Comparison of ENCODE assay signal across 1 cellular context in genomic region chr2:213627054-213627710, GRCh38.
TF ChIP-seq lines count a peak whose summit lies in the region.

No MANE protein-coding gene starts in this region.

TF ChIP-seq in GM12878, 131 proteins besides CTCF, POLR2A, EP300 and RAD21 (continued from another document):
- TF ChIP-seq CEBPZ (IDR thresholded peaks at IDR 0.05; ENCODE audit: low read depth, low read length) (no peak), RELB (IDR thresholded peaks at IDR 0.05; ENCODE audit: low read depth) (peak; percentile 73; the same call in 1 of the 2 replicates), SMAD5 (IDR thresholded peaks at IDR 0.05; ENCODE audit: low read depth) (no peak), ETV6 (conservative IDR thresholded peaks at IDR 0.05 in 1 of 2, IDR thresholded peaks at IDR 0.05 in 1 of 2; ENCODE audit: borderline replicate concordance in 1 of 2, low read depth in 1 of 2) (no peak), SMC3 (IDR thresholded peaks at IDR 0.05; ENCODE audit: borderline replicate concordance, low read length) (no peak), MYC (IDR thresholded peaks at IDR 0.05; ENCODE audit: insufficient read depth, insufficient read length, insufficient replicate concordance, low read length, severe bottlenecking) (no peak), MTA3 (IDR thresholded peaks at IDR 0.05; ENCODE audit: borderline replicate concordance, low read length) (no peak), YBX1 (IDR thresholded peaks at IDR 0.05) (no peak), MEF2A (IDR thresholded peaks at IDR 0.05; ENCODE audit: insufficient read depth, low read depth, low read length) (peak; percentile 75; the same call in 1 of the 2 replicates), RUNX3 (IDR thresholded peaks at IDR 0.05; ENCODE audit: low read length) (peak; percentile 39; the same call in 1 of the 2 replicates), JUNB (IDR thresholded peaks at IDR 0.05) (peak; percentile 47), GATAD2B (conservative IDR thresholded peaks at IDR 0.05; ENCODE audit: low read depth) (no peak), FOXM1 (IDR thresholded peaks at IDR 0.05; ENCODE audit: low read depth, low read length) (peak; percentile 56; the same call in 1 of the 2 replicates), ATF2 (IDR thresholded peaks at IDR 0.05; ENCODE audit: low read length) (peak; percentile 58; the same call in 1 of the 2 replicates), ELK1 (IDR thresholded peaks at IDR 0.05; ENCODE audit: low read depth, low read length) (no peak), ZSCAN29 (IDR thresholded peaks at IDR 0.05) (no peak), ZBED1 (IDR thresholded peaks at IDR 0.05; ENCODE audit: borderline replicate concordance) (peak; percentile 46; the same call in 1 of the 2 replicates), RFX5 (IDR thresholded peaks at IDR 0.05; ENCODE audit: low read depth, low read length) (no peak), CREM (IDR thresholded peaks at IDR 0.05; ENCODE audit: low read depth) (no peak), GABPA (IDR thresholded peaks at IDR 0.05; ENCODE audit: low read depth) (no peak)
- TF ChIP-seq, protein P1, sequence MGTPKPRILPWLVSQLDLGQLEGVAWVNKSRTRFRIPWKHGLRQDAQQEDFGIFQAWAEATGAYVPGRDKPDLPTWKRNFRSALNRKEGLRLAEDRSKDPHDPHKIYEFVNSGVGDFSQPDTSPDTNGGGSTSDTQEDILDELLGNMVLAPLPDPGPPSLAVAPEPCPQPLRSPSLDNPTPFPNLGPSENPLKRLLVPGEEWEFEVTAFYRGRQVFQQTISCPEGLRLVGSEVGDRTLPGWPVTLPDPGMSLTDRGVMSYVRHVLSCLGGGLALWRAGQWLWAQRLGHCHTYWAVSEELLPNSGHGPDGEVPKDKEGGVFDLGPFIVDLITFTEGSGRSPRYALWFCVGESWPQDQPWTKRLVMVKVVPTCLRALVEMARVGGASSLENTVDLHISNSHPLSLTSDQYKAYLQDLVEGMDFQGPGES (IDR thresholded peaks at IDR 0.05): no peak
- TF ChIP-seq, protein P2, sequence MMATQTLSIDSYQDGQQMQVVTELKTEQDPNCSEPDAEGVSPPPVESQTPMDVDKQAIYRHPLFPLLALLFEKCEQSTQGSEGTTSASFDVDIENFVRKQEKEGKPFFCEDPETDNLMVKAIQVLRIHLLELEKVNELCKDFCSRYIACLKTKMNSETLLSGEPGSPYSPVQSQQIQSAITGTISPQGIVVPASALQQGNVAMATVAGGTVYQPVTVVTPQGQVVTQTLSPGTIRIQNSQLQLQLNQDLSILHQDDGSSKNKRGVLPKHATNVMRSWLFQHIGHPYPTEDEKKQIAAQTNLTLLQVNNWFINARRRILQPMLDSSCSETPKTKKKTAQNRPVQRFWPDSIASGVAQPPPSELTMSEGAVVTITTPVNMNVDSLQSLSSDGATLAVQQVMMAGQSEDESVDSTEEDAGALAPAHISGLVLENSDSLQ (IDR thresholded peaks at IDR 0.05): no peak
